Comparison of ENCODE assay signal across 1 cellular context in the genomic region with DNA sequence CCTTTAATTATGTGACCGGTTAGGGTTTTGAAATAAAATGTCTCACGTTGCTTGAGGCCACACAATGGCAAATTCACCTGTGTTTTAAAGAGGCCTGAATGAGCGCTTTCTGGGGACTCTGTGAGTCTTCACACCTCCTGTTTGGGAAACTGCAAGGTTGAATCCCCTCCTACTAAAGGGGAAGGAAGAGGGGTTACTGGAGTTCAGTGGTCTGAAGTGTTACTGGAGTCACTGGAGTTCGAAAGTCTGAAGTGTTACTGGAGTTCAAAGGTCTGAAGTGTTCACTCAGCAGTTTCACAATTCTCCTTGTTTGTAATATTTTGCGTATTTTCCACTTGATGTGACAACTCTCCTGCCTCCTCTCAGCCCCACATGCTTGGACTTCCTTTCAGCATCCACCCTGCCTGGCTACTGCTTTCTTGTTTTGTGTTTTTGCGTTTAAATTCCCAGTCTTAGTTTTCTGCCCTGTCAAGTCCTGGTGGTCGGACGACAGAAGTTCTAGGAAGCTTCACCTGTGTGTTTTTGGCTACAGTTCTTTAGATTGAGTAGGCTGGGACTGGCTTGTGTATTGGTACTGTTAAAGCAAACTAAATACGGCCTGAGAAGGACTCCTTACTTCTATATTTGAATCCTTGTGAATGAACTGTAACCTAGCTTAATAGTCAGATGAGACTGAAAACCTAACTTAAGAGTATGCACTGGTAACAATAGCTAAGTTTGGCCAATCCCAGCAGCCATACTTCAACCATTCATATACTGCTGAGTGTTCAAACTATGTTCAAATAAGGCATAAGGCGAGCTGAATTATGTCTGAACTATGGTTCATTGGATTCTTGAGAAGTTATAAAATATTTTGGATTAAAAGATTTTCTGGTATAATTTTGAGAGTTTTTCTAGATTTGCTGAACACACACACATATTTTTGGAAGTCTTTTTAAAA.
TF ChIP-seq lines count a peak whose summit lies in the region.

No MANE protein-coding gene starts in this region.

TF ChIP-seq in GM12878, 131 proteins besides CTCF, POLR2A, EP300 and RAD21:
- TF ChIP-seq SREBF1 (IDR thresholded peaks at IDR 0.05; ENCODE audit: low read length) (no peak), ZNF274 (IDR thresholded peaks at IDR 0.05; ENCODE audit: insufficient read depth, insufficient read length) (no peak), MTA2 (IDR thresholded peaks at IDR 0.05; ENCODE audit: low read depth) (peak; percentile 36; the same call in 1 of the 2 replicates), TAF1 (IDR thresholded peaks at IDR 0.05; ENCODE audit: borderline replicate concordance, low read depth, low read length) (no peak), IKZF2 (IDR thresholded peaks at IDR 0.05) (peak; percentile 48 to 71; a peak in 2 of 4 replicates), IKZF1 (conservative IDR thresholded peaks at IDR 0.05) (peak; percentile 61), BMI1 (IDR thresholded peaks at IDR 0.05; ENCODE audit: borderline replicate concordance) (no peak), BCL11A (IDR thresholded peaks at IDR 0.05; ENCODE audit: low read depth, low read length) (no peak), RAD51 (IDR thresholded peaks at IDR 0.05) (no peak), ZBED1 (IDR thresholded peaks at IDR 0.05; ENCODE audit: borderline replicate concordance) (no peak), SMAD5 (IDR thresholded peaks at IDR 0.05; ENCODE audit: low read depth) (no peak), NR2F1 (conservative IDR thresholded peaks at IDR 0.05) (peak; percentile 56), MYC (IDR thresholded peaks at IDR 0.05; ENCODE audit: insufficient read depth, insufficient read length, insufficient replicate concordance, low read length, severe bottlenecking) (no peak), ASH2L (IDR thresholded peaks at IDR 0.05; ENCODE audit: borderline replicate concordance, low read depth) (no peak), SIX5 (IDR thresholded peaks at IDR 0.05; ENCODE audit: low read depth, low read length, severe bottlenecking) (no peak)
- TF ChIP-seq, protein P1, sequence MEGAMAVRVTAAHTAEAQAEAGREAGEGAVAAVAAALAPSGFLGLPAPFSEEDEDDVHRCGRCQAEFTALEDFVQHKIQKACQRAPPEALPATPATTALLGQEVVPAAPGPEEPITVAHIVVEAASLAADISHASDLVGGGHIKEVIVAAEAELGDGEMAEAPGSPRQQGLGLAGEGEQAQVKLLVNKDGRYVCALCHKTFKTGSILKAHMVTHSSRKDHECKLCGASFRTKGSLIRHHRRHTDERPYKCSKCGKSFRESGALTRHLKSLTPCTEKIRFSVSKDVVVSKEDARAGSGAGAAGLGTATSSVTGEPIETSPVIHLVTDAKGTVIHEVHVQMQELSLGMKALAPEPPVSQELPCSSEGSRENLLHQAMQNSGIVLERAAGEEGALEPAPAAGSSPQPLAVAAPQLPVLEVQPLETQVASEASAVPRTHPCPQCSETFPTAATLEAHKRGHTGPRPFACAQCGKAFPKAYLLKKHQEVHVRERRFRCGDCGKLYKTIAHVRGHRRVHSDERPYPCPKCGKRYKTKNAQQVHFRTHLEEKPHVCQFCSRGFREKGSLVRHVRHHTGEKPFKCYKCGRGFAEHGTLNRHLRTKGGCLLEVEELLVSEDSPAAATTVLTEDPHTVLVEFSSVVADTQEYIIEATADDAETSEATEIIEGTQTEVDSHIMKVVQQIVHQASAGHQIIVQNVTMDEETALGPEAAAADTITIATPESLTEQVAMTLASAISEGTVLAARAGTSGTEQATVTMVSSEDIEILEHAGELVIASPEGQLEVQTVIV (IDR thresholded peaks at IDR 0.05; ENCODE audit: borderline replicate concordance, partially characterized antibody) = no peak
- TF ChIP-seq, protein P2, sequence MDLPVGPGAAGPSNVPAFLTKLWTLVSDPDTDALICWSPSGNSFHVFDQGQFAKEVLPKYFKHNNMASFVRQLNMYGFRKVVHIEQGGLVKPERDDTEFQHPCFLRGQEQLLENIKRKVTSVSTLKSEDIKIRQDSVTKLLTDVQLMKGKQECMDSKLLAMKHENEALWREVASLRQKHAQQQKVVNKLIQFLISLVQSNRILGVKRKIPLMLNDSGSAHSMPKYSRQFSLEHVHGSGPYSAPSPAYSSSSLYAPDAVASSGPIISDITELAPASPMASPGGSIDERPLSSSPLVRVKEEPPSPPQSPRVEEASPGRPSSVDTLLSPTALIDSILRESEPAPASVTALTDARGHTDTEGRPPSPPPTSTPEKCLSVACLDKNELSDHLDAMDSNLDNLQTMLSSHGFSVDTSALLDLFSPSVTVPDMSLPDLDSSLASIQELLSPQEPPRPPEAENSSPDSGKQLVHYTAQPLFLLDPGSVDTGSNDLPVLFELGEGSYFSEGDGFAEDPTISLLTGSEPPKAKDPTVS (IDR thresholded peaks at IDR 0.05; ENCODE audit: low read depth, low read length) = no peak
- TF ChIP-seq, protein P3, sequence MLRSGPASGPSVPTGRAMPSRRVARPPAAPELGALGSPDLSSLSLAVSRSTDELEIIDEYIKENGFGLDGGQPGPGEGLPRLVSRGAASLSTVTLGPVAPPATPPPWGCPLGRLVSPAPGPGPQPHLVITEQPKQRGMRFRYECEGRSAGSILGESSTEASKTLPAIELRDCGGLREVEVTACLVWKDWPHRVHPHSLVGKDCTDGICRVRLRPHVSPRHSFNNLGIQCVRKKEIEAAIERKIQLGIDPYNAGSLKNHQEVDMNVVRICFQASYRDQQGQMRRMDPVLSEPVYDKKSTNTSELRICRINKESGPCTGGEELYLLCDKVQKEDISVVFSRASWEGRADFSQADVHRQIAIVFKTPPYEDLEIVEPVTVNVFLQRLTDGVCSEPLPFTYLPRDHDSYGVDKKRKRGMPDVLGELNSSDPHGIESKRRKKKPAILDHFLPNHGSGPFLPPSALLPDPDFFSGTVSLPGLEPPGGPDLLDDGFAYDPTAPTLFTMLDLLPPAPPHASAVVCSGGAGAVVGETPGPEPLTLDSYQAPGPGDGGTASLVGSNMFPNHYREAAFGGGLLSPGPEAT (IDR thresholded peaks at IDR 0.05; ENCODE audit: low read depth) = peak; percentile 48; the same call in 1 of the 2 replicates
- TF ChIP-seq, protein P4, sequence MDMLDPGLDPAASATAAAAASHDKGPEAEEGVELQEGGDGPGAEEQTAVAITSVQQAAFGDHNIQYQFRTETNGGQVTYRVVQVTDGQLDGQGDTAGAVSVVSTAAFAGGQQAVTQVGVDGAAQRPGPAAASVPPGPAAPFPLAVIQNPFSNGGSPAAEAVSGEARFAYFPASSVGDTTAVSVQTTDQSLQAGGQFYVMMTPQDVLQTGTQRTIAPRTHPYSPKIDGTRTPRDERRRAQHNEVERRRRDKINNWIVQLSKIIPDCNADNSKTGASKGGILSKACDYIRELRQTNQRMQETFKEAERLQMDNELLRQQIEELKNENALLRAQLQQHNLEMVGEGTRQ (IDR thresholded peaks at IDR 0.05; ENCODE audit: borderline replicate concordance, low read depth, low read length) = no peak
